ENCODE assay signal across 22 cellular contexts in the genomic region with DNA sequence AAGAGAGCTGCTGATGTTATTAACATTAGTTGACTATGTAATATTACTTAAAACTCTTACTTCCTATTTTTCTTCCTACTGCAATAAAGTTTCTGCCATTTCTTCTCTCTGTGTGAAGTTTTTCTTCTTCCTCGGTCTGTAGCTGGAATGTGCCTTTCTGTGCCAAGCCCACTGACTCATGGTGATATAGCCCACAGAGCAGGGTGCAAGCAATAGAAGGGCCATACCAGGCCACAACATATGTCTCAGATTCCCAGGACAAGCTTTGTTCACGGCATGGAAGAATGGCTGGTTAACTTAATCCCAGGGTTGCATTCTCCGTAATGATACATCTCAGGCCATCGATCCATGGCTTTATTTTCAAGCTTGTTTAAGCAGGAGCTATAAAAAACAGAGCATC.
DNase-seq lines count a peak whose midpoint lies in the region; ATAC-seq and TF ChIP-seq lines count a peak whose summit lies in the region.
"Had no signal": no experiment of that assay in that cellular context is flagged by ENCODE, and none has a peak within 500 bp of the region (broad histone marks: within the 10 kb centered on the region; RNA-seq: fewer than 3 reads in every experiment).

No MANE protein-coding gene starts in this region.

- H3K9me3 Mint-ChIP-seq in endothelial cell (ENCODE audit: unreplicated experiment) = no peaks in the 10 kb centered on the region
- H3K9me3 Mint-ChIP-seq: activated naive CD4-positive, alpha-beta T cell treated with anti-CD3 and anti-CD28 coated beads for 36 hours; GM23338 had no signal

- no peak for TF ChIP-seq CTCF in endothelial cell (IDR thresholded peaks at IDR 0.05; ENCODE audit: unreplicated experiment)
- no peak for TF ChIP-seq CTCF in stomach (IDR thresholded peaks at IDR 0.05)

- H3K27me3 ChIP-seq in stomach = no peaks in the 10 kb centered on the region
- H3K27me3 ChIP-seq: sigmoid colon, suprapubic skin had no signal

- H3K36me3 Mint-ChIP-seq in endothelial cell (ENCODE audit: low read depth, unreplicated experiment) = no peaks in the 10 kb centered on the region

- WGBS in stomach, 5 donors = 75 to 85% (median 80%) methylated on average over 4 of the region's 4 CpGs

- peaks cover 24% of the 10 kb centered on the region for H3K4me1 Mint-ChIP-seq in endothelial cell (ENCODE audit: unreplicated experiment)

- H3K4me3 Mint-ChIP-seq in endothelial cell (ENCODE audit: unreplicated experiment) = no peak overlapping the region
- H3K4me3 Mint-ChIP-seq: activated naive CD4-positive, alpha-beta T cell treated with anti-CD3 and anti-CD28 coated beads for 36 hours; GM23338 had no signal

- DNase-seq in EH (ENCODE audit: low read depth) (peak; percentile 30), NCI-H460 (ENCODE audit: extremely low read depth, low read depth) (peak; percentile 1), endothelial cell (ENCODE audit: low spot score) (no peak), non-pigmented ciliary epithelial cell (ENCODE audit: low read depth) (peak; percentile 45), NCI-H1930 (lab: John Stamatoyannopoulos, UW) (no peak), stomach (no peak)
- DNase-seq: activated CD4-positive, alpha-beta T cell treated with anti-CD3 and anti-CD28 coated beads for 4 hours; activated naive CD4-positive, alpha-beta T cell treated with anti-CD3 and anti-CD28 coated beads for 36 hours; activated T-cell treated with anti-CD3 and anti-CD28 coated beads for 4 hours; GDM1; KG1; left ventricle myocardium superior; NCI-H1092 treated with DMSO at 0.1 percent for 48 hours; NCI-H526; nucleus accumbens; OCI-M1; sigmoid colon; stimulated activated CD4-positive, alpha-beta T cell treated with anti-CD3 and anti-CD28 coated beads, Interleukin-4, amount 100 ng/mL, for 1 hour had no signal

- no peaks in the 10 kb centered on the region for H3K4me1 ChIP-seq in stomach
- H3K4me1 ChIP-seq: suprapubic skin had no signal

- H3K36me3 ChIP-seq in stomach = no peaks in the 10 kb centered on the region
- H3K36me3 ChIP-seq: sigmoid colon, suprapubic skin had no signal

- no peaks in the 10 kb centered on the region for H3K27me3 Mint-ChIP-seq in endothelial cell (ENCODE audit: unreplicated experiment)

- ATAC-seq in GM21423 (IDR thresholded peaks at IDR 0.05; ENCODE audit: unreplicated experiment) = no peak
- ATAC-seq in HG03520 (IDR thresholded peaks at IDR 0.05; ENCODE audit: unreplicated experiment) = no peak
- ATAC-seq: GM23338, left ventricle myocardium superior had no signal

- no peaks in the 10 kb centered on the region for H3K9me3 ChIP-seq in stomach
- H3K9me3 ChIP-seq: sigmoid colon, suprapubic skin had no signal

- H3K27ac Mint-ChIP-seq in endothelial cell (ENCODE audit: unreplicated experiment) = peak overlapping the region; percentile 82
- H3K27ac Mint-ChIP-seq: activated naive CD4-positive, alpha-beta T cell treated with anti-CD3 and anti-CD28 coated beads for 36 hours; GM23338 had no signal

- TF ChIP-seq POLR2A in stomach (IDR thresholded peaks at IDR 0.05) = no peak

- no peak for TF ChIP-seq EP300 in stomach (IDR thresholded peaks at IDR 0.05)

- no peak overlapping the region for H3K4me3 ChIP-seq in stomach
- H3K4me3 ChIP-seq: GM23338, sigmoid colon, suprapubic skin had no signal

- intact Hi-C loops in stomach (cut with DNase I; ENCODE audit: low total_unique reads) = no loop called here

- no peak overlapping the region for H3K27ac ChIP-seq in stomach
- H3K27ac ChIP-seq: sigmoid colon, suprapubic skin had no signal

Comparison
In these comparisons a context has a peak if more than half of its experiments do, and no peak if none do; other contexts are left out.
1. DNase-seq: peak in EH (single experiment), NCI-H460 (single experiment) and non-pigmented ciliary epithelial cell (single experiment); none in endothelial cell (single experiment), NCI-H1930 (0 of 2) and stomach (single experiment).